Comparison of ENCODE assay signal across 20 cellular contexts in genomic region chr16:23960081-23960499, GRCh38.
A peak's percentile ranks its signal among the peaks of the same experiment; 100 is the strongest.
DNase-seq lines count a peak whose midpoint lies in the region; ATAC-seq and TF ChIP-seq lines count a peak whose summit lies in the region.
"Had no signal": no experiment of that assay in that cellular context is flagged by ENCODE, and none has a peak within 500 bp of the region (broad histone marks: within the 10 kb centered on the region; RNA-seq: fewer than 3 reads in every experiment).

No MANE protein-coding gene starts in this region.

- H3K36me3 ChIP-seq in BLaER1 treated with 17β-estradiol and CSF1 and Interleukin-3, amounts not matched to agents 10 nM and 100 nM, result peaks cover 0 to 30% (median 5%) of the 10 kb centered on the region in 11 experiments; a peak in 9 of 22 replicates
- H3K36me3 ChIP-seq: thyroid gland had no signal

- no peak overlapping the region for H3K9ac ChIP-seq in BLaER1 treated with 17β-estradiol and CSF1 and Interleukin-3, amounts not matched to agents 10 nM and 100 nM

- peaks cover 0 to 81% (median 7%) of the 10 kb centered on the region in 11 experiments; a peak in 7 of 22 replicates for H4K20me1 ChIP-seq in BLaER1 treated with 17β-estradiol and CSF1 and Interleukin-3, amounts not matched to agents 10 nM and 100 nM

- CTCF ChIA-PET in CD4-positive, alpha-beta T cell (lab: Charles Lee), result interaction anchor here (1.2 kb wide), 1 partner anchor 9 kb away, joined by 3 read pairs; no protein-coding TSS in a partner anchor
- CTCF ChIA-PET in activated B cell treated with CpG ODN at 0.5 μM for 24 hours (lab: Charles Lee), result interaction anchor here (1.5 to 1.6 kb wide), 2 partner anchors 50 to 156 kb away, joined by 4 to 10 read pairs; no protein-coding TSS in a partner anchor
- CTCF ChIA-PET in Calu3 (lab: Charles Lee), result no interaction called here

- TF ChIP-seq CTCF in CD4-positive, alpha-beta T cell (IDR thresholded peaks at IDR 0.05), result no peak
- TF ChIP-seq CTCF in activated B cell treated with CpG ODN at 0.5 μM for 24 hours (IDR thresholded peaks at IDR 0.05), result no peak
- no peak for TF ChIP-seq CTCF in Calu3 (IDR thresholded peaks at IDR 0.05; ENCODE audit: unreplicated experiment)

- H3K27me3 Mint-ChIP-seq in CD4-positive, alpha-beta T cell, result no peaks in the 10 kb centered on the region
- no peaks in the 10 kb centered on the region for H3K27me3 Mint-ChIP-seq in activated B cell treated with CpG ODN at 0.5 μM for 24 hours
- peaks cover 0 to 2% (median 0%) of the 10 kb centered on the region in 3 donors for H3K27me3 Mint-ChIP-seq in immature natural killer cell (ENCODE audit: low read depth in 3 of 3)
- peaks cover 86% of the 10 kb centered on the region for H3K27me3 Mint-ChIP-seq in Calu3 (ENCODE audit: unreplicated experiment)

- H3K4me3 Mint-ChIP-seq in CD4-positive, alpha-beta T cell, result peak overlapping the region; percentile 75
- H3K4me3 Mint-ChIP-seq in activated B cell treated with CpG ODN at 0.5 μM for 24 hours (peak overlapping the region; percentile 55), immature natural killer cell (peak overlapping the region in 2 of 5 donors; percentile 25 to 44), Calu3 (ENCODE audit: low read depth, unreplicated experiment) (no peak overlapping the region)
- H3K4me3 Mint-ChIP-seq: brain had no signal

- no peaks in the 10 kb centered on the region for H3K27me3 ChIP-seq in BLaER1 treated with 17β-estradiol and CSF1 and Interleukin-3, amounts not matched to agents 10 nM and 100 nM
- H3K27me3 ChIP-seq in CD4-positive, alpha-beta T cell (ENCODE audit: control insufficient read depth, insufficient read depth, low read length), result no peaks in the 10 kb centered on the region
- H3K27me3 ChIP-seq: thyroid gland had no signal

- H3K27ac Mint-ChIP-seq in CD4-positive, alpha-beta T cell, result peak overlapping the region; percentile 81
- H3K27ac Mint-ChIP-seq in activated B cell treated with CpG ODN at 0.5 μM for 24 hours (peak overlapping the region; percentile 87), immature natural killer cell (peak overlapping the region; percentile 19 to 62 (median 42)), Calu3 (ENCODE audit: unreplicated experiment) (no peak overlapping the region)
- H3K27ac Mint-ChIP-seq: brain had no signal

- peaks cover 18% of the 10 kb centered on the region for H3K36me3 Mint-ChIP-seq in CD4-positive, alpha-beta T cell (ENCODE audit: low read depth)
- H3K36me3 Mint-ChIP-seq in activated B cell treated with CpG ODN at 0.5 μM for 24 hours (ENCODE audit: low read depth), result peaks cover 27% of the 10 kb centered on the region
- H3K36me3 Mint-ChIP-seq in immature natural killer cell, result peaks cover 3 to 4% (median 3%) of the 10 kb centered on the region in 3 donors
- no peaks in the 10 kb centered on the region for H3K36me3 Mint-ChIP-seq in Calu3 (ENCODE audit: insufficient read depth, unreplicated experiment)
- H3K36me3 Mint-ChIP-seq: brain had no signal

- peak overlapping the region in 10 of 11 experiments; percentile 27 to 92 (median 66); a peak in 18 of 22 replicates for H3K4me2 ChIP-seq in BLaER1 treated with 17β-estradiol and CSF1 and Interleukin-3, amounts not matched to agents 10 nM and 100 nM

- intact Hi-C loops in CD4-positive, alpha-beta T cell (cut with DNase I, micrococcal nuclease), result loop anchor here in 1 of 2 experiments (1.0 kb wide), 1 partner anchor 8 kb away; no protein-coding TSS in a partner anchor
- intact Hi-C loops in activated B cell treated with CpG ODN at 0.5 μM for 24 hours (cut with micrococcal nuclease) (no loop called here), Calu3 (cut with micrococcal nuclease; ENCODE audit: unreplicated experiment) (no loop called here)

- ATAC-seq in CD4-positive, alpha-beta T cell (ENCODE audit: poor library complexity), result peak; percentile 34
- ATAC-seq in activated B cell treated with CpG ODN at 0.5 μM for 24 hours (ENCODE audit: low read depth) (peak; percentile 59), GM18502 (IDR thresholded peaks at IDR 0.05; ENCODE audit: poor library complexity, unreplicated experiment) (no peak), GM19452 (IDR thresholded peaks at IDR 0.05; ENCODE audit: unreplicated experiment) (no peak), GM21825 (IDR thresholded peaks at IDR 0.05; ENCODE audit: unreplicated experiment) (no peak)
- ATAC-seq: SK-N-SH treated with all-trans-retinoic acid at 6 μM for 48 hours had no signal

- DNase-seq in CD4-positive, alpha-beta T cell, result no peak
- no peak for DNase-seq in activated B cell treated with CpG ODN at 0.5 μM for 24 hours
- DNase-seq in immature natural killer cell, result no peak
- DNase-seq in Calu3, result no peak
- DNase-seq: activated CD4-positive, alpha-beta T cell treated with anti-CD3 and anti-CD28 coated beads, Interleukin-2, amount 50 U/mL, for 48 hours; activated gamma-delta T cell treated with Interleukin-2 at 50 U/mL for 16 hours; hippocampal formation; mesenchymal stem cell; NCI-H187 treated with DMSO at 0.1 percent for 48 hours; NCI-H345; NK-92 treated with Interleukin-12 subunit alpha and Interleukin-12 subunit beta, amount 100 ng/mL, for 24 hours; thyroid gland had no signal

- no TSS peak for BruUV-seq in Calu3 (replicated peaks; lab: Mats Ljungman, UMichigan)

- H3K4me1 ChIP-seq in BLaER1 treated with 17β-estradiol and CSF1 and Interleukin-3, amounts not matched to agents 10 nM and 100 nM, result peaks cover 12 to 66% (median 34%) of the 10 kb centered on the region in 10 experiments
- H3K4me1 ChIP-seq: thyroid gland had no signal

- POLR2A ChIA-PET in CD4-positive, alpha-beta T cell (lab: Charles Lee), result interaction anchor here (1.1 to 3.7 kb wide), 4 partner anchors 10 to 82 kb away, joined by 3 to 20 read pairs (median 5); no protein-coding TSS in a partner anchor
- POLR2A ChIA-PET in activated B cell treated with CpG ODN at 0.5 μM for 24 hours (lab: Charles Lee), result interaction anchor here (0.5 to 2.6 kb wide), 7 partner anchors 10 to 277 kb away, joined by 3 to 15 read pairs (median 4); no protein-coding TSS in a partner anchor

- H3K9me3 ChIP-seq in BLaER1 treated with 17β-estradiol and CSF1 and Interleukin-3, amounts not matched to agents 10 nM and 100 nM (replicated peaks in 1 of 11), result no peaks in the 10 kb centered on the region
- H3K9me3 ChIP-seq in CD4-positive, alpha-beta T cell (ENCODE audit: control insufficient read depth, low read length), result no peaks in the 10 kb centered on the region
- H3K9me3 ChIP-seq: thyroid gland had no signal

- no peak overlapping the region for H3K4me3 ChIP-seq in BLaER1 treated with 17β-estradiol and CSF1 and Interleukin-3, amounts not matched to agents 10 nM and 100 nM
- H3K4me3 ChIP-seq: coronary artery, thyroid gland had no signal

- H3K4me1 Mint-ChIP-seq in CD4-positive, alpha-beta T cell (ENCODE audit: low read depth), result peaks cover 71% of the 10 kb centered on the region
- peaks cover 87% of the 10 kb centered on the region for H3K4me1 Mint-ChIP-seq in activated B cell treated with CpG ODN at 0.5 μM for 24 hours
- peaks cover 46 to 61% of the 10 kb centered on the region in 2 donors for H3K4me1 Mint-ChIP-seq in immature natural killer cell
- H3K4me1 Mint-ChIP-seq in Calu3 (ENCODE audit: low read depth, unreplicated experiment), result no peaks in the 10 kb centered on the region

- no peaks in the 10 kb centered on the region for H3K9me3 Mint-ChIP-seq in CD4-positive, alpha-beta T cell
- H3K9me3 Mint-ChIP-seq in activated B cell treated with CpG ODN at 0.5 μM for 24 hours (no peaks in the 10 kb centered on the region), immature natural killer cell (no peaks in the 10 kb centered on the region), Calu3 (ENCODE audit: low read depth, unreplicated experiment) (no peaks in the 10 kb centered on the region)
- H3K9me3 Mint-ChIP-seq: brain had no signal

- peak overlapping the region in 5 of 11 experiments; percentile 33 to 71 (median 66); a peak in 7 of 22 replicates for H3K27ac ChIP-seq in BLaER1 treated with 17β-estradiol and CSF1 and Interleukin-3, amounts not matched to agents 10 nM and 100 nM
- H3K27ac ChIP-seq in CD4-positive, alpha-beta T cell (ENCODE audit: low read depth, low read length), result peak overlapping the region; percentile 22
- H3K27ac ChIP-seq: coronary artery, HL-60, thyroid gland had no signal

Comparison
In these comparisons a context has a peak if more than half of its experiments do, and no peak if none do; other contexts are left out.
1. ATAC-seq: peak in CD4-positive, alpha-beta T cell (single experiment) and activated B cell treated with CpG ODN at 0.5 μM for 24 hours (single experiment); none in GM18502 (single experiment), GM19452 (single experiment) and GM21825 (single experiment).